Comparison of ENCODE assay signal across 8 cellular contexts in genomic region chr2:241636983-241637232, GRCh38. TPM values are rescaled to one million over a fixed set of nuclear protein-coding genes. Genes with fewer than 3 reads are reported as not detected.
DNase-seq lines count a peak whose midpoint lies in the region; ATAC-seq and TF ChIP-seq lines count a peak whose summit lies in the region.

Gene THAP4 (minus strand): TSS chr2:241637158. CDS start chr2:241637017, 141 bp downstream.

- peak within 1 kb of the TSS; percentile 99 for H3K27ac ChIP-seq in C4-2B

- DNase-seq in dermis blood vessel endothelial cell (peak; percentile 81), lung microvascular endothelial cell (ENCODE audit: low read depth in 2 of 2) (peak; percentile 80 to 82)

- H3K27ac Mint-ChIP-seq in T-helper 1 cell treated with Interleukin-12 subunit alpha and Interleukin-12 subunit beta and Interleukin-4 antibody, amounts not matched to agents 30 μg/mL and 1 μg/mL, for 36 hours = peak within 1 kb of the TSS; percentile 91

- H3K4me1 Mint-ChIP-seq in T-helper 1 cell treated with Interleukin-12 subunit alpha and Interleukin-12 subunit beta and Interleukin-4 antibody, amounts not matched to agents 30 μg/mL and 1 μg/mL, for 36 hours (ENCODE audit: low read depth) = peaks cover 29% of the 10 kb centered on the region

- H3K4me3 Mint-ChIP-seq in T-helper 1 cell treated with Interleukin-12 subunit alpha and Interleukin-12 subunit beta and Interleukin-4 antibody, amounts not matched to agents 30 μg/mL and 1 μg/mL, for 36 hours = peak within 1 kb of the TSS; percentile 95

- TF ChIP-seq CTCF in C4-2B (conservative IDR thresholded peaks at IDR 0.05) (no peak), subcutaneous adipose tissue (IDR thresholded peaks at IDR 0.05; ENCODE audit: low read depth) (no peak)

- peak; percentile 53 for ATAC-seq in HG03159 (IDR thresholded peaks at IDR 0.05; ENCODE audit: unreplicated experiment)
- no peak for ATAC-seq in GM18517 (IDR thresholded peaks at IDR 0.05; ENCODE audit: unreplicated experiment)

- no peaks in the 10 kb centered on the region for H3K27me3 Mint-ChIP-seq in T-helper 1 cell treated with Interleukin-12 subunit alpha and Interleukin-12 subunit beta and Interleukin-4 antibody, amounts not matched to agents 30 μg/mL and 1 μg/mL, for 36 hours (ENCODE audit: low read depth)

- TF ChIP-seq POLR2A in GM19193 (IDR thresholded peaks at IDR 0.05; ENCODE audit: extremely low read depth, insufficient read depth, insufficient read length) = peak; percentile 56

- peaks cover 20% of the 10 kb centered on the region for H3K36me3 Mint-ChIP-seq in T-helper 1 cell treated with Interleukin-12 subunit alpha and Interleukin-12 subunit beta and Interleukin-4 antibody, amounts not matched to agents 30 μg/mL and 1 μg/mL, for 36 hours (ENCODE audit: low read depth)

- H3K9me3 Mint-ChIP-seq in T-helper 1 cell treated with Interleukin-12 subunit alpha and Interleukin-12 subunit beta and Interleukin-4 antibody, amounts not matched to agents 30 μg/mL and 1 μg/mL, for 36 hours = peaks cover 3% of the 10 kb centered on the region

RNA-seq across cellular contexts. Expression of gene THAP4, which starts in this region (rescaled TPM):
- total RNA-seq in dermis blood vessel endothelial cell (37.8 and 46.6 TPM in 2 replicates), lung microvascular endothelial cell (30.5 and 39.1 TPM in 2 replicates), subcutaneous adipose tissue (10 to 100 TPM; 24.8 to 54.3 (median 31.1) TPM)
